In the genomic region with DNA sequence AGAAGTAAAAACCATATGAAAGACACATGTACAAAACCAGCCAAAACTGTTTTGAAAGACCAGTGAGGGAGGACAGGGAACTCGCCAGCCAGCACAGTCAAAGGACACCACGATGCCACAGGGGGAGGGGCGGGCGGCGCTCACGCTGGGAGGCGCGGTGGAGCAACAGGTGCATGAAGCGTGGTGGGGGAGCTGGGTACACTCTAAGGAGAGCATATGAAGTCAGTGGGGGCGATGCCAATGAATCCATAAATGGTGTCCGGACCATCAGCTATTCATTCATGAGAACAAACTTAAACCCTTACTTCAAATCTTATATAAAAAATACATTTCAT, we compare ENCODE assay signal across 14 cellular contexts.
"Had no signal": no experiment of that assay in that cellular context is flagged by ENCODE, and none has a peak within 500 bp of the region (broad histone marks: within the 10 kb centered on the region; RNA-seq: fewer than 3 reads in every experiment).

No MANE protein-coding gene starts in this region.

- DNase-seq: activated CD4-positive, alpha-beta T cell treated with anti-CD3 and anti-CD28 coated beads for 1 hour; activated CD8-positive, alpha-beta memory T cell treated with anti-CD3 and anti-CD28 coated beads, Interleukin-2, amount 10 ng/mL, durations not matched to agents 7 days and 5 days; amygdala; foreskin melanocyte; left lung; mammary epithelial cell; naive B cell; right cardiac atrium; stimulated activated CD8-positive, alpha-beta memory T cell treated with anti-CD3 and anti-CD28 coated beads, Interleukin-4, amount 100 ng/mL, for 48 hours; stimulated activated naive CD4-positive, alpha-beta T cell treated with Interleukin-2 at 50 U/mL for 16 hours; tibial artery; uterus; WERI-Rb-1 had no signal

- H3K27me3 ChIP-seq: cardiac muscle cell, left lung, tibial artery, uterus had no signal

- H3K9me3 ChIP-seq: left lung, tibial artery, uterus had no signal

- ATAC-seq: activated CD8-positive, alpha-beta memory T cell treated with anti-CD3 and anti-CD28 coated beads, Interleukin-2, amount 10 ng/mL, durations not matched to agents 7 days and 5 days; left lung had no signal

- H3K27ac ChIP-seq: cardiac muscle cell, left lung, tibial artery, uterus, WERI-Rb-1 had no signal

- H3K4me3 ChIP-seq: cardiac muscle cell, left lung, tibial artery, uterus had no signal

- H3K4me1 ChIP-seq: uterus had no signal

- H3K36me3 ChIP-seq: uterus had no signal
